10 cellular contexts compared by ENCODE assay signal in genomic region chr11:17298302-17298701, GRCh38. TPM values are rescaled to one million over a fixed set of nuclear protein-coding genes. Genes with fewer than 3 reads are reported as not detected.
DNase-seq lines count a peak whose midpoint lies in the region; ATAC-seq and FAIRE-seq lines count a peak whose summit lies in the region.
"Had no signal": no experiment of that assay in that cellular context is flagged by ENCODE, and none has a peak within 500 bp of the region (broad histone marks: within the 10 kb centered on the region; RNA-seq: fewer than 3 reads in every experiment).

No MANE protein-coding gene starts in this region.

- FAIRE-seq in HTR-8/SVneo (lab: Jason Lieb, UNC) = no peak
- FAIRE-seq: islet of Langerhans had no signal

- peak overlapping the region; percentile 30 for H3K27ac Mint-ChIP-seq in activated naive CD4-positive, alpha-beta T cell treated with anti-CD3 and anti-CD28 coated beads for 36 hours
- no peak overlapping the region for H3K27ac Mint-ChIP-seq in activated CD8-positive, alpha-beta T cell treated with anti-CD3 and anti-CD28 coated beads, Interleukin-2, amount 10 ng/mL, durations not matched to agents 7 days and 5 days
- H3K27ac Mint-ChIP-seq in stimulated activated naive B cell treated with anti-CD40 and anti-IgM and Interleukin-4, amounts not matched to agents 10 μg/mL and 1 μg/mL and 100 μg/mL, for 72 hours = no peak overlapping the region

- H3K9me3 Mint-ChIP-seq in activated naive CD4-positive, alpha-beta T cell treated with anti-CD3 and anti-CD28 coated beads for 36 hours = no peaks in the 10 kb centered on the region
- no peaks in the 10 kb centered on the region for H3K9me3 Mint-ChIP-seq in activated CD8-positive, alpha-beta T cell treated with anti-CD3 and anti-CD28 coated beads, Interleukin-2, amount 10 ng/mL, durations not matched to agents 7 days and 5 days (ENCODE audit: insufficient read depth)
- no peaks in the 10 kb centered on the region for H3K9me3 Mint-ChIP-seq in stimulated activated naive B cell treated with anti-CD40 and anti-IgM and Interleukin-4, amounts not matched to agents 10 μg/mL and 1 μg/mL and 100 μg/mL, for 72 hours

- DNase-seq in activated naive CD4-positive, alpha-beta T cell treated with anti-CD3 and anti-CD28 coated beads for 36 hours = peak; percentile 82
- DNase-seq in activated naive CD4-positive, alpha-beta T cell (lab: John Stamatoyannopoulos, UW) = no peak
- no peak for DNase-seq in activated CD8-positive, alpha-beta T cell treated with anti-CD3 and anti-CD28 coated beads, Interleukin-2, amount 10 ng/mL, durations not matched to agents 7 days and 5 days
- no peak for DNase-seq in stimulated activated naive B cell treated with anti-CD40 and anti-IgM and Interleukin-4, amounts not matched to agents 10 μg/mL and 1 μg/mL and 100 μg/mL, for 72 hours
- DNase-seq in CD1c-positive myeloid dendritic cell (ENCODE audit: extremely low spot score) (no peak), UCSD-AML1 (lab: John Stamatoyannopoulos, UW; ENCODE audit: unreplicated experiment) (no peak), HTR-8/SVneo (ENCODE audit: insufficient read length, low spot score) (no peak)
- DNase-seq: thyroid gland had no signal

- no peak overlapping the region for H3K4me3 Mint-ChIP-seq in activated naive CD4-positive, alpha-beta T cell treated with anti-CD3 and anti-CD28 coated beads for 36 hours
- H3K4me3 Mint-ChIP-seq in activated CD8-positive, alpha-beta T cell treated with anti-CD3 and anti-CD28 coated beads, Interleukin-2, amount 10 ng/mL, durations not matched to agents 7 days and 5 days = no peak overlapping the region
- H3K4me3 Mint-ChIP-seq in stimulated activated naive B cell treated with anti-CD40 and anti-IgM and Interleukin-4, amounts not matched to agents 10 μg/mL and 1 μg/mL and 100 μg/mL, for 72 hours = no peak overlapping the region

- CTCF ChIA-PET in activated naive CD4-positive, alpha-beta T cell treated with anti-CD3 and anti-CD28 coated beads for 36 hours (lab: Charles Lee) = no interaction called here
- CTCF ChIA-PET in activated CD8-positive, alpha-beta T cell treated with anti-CD3 and anti-CD28 coated beads, Interleukin-2, amount 10 ng/mL, durations not matched to agents 7 days and 5 days (lab: Charles Lee) = interaction anchor here (0.9 kb wide), 1 partner anchor 68 kb away, joined by 3 read pairs; no protein-coding TSS in a partner anchor

- peak; percentile 83 for ATAC-seq in HG02885 (IDR thresholded peaks at IDR 0.05; ENCODE audit: poor library complexity, unreplicated experiment)
- ATAC-seq in activated CD8-positive, alpha-beta T cell treated with anti-CD3 and anti-CD28 coated beads, Interleukin-2, amount 10 ng/mL, durations not matched to agents 7 days and 5 days = peak; percentile 44
- ATAC-seq in stimulated activated naive B cell treated with anti-CD40 and anti-IgM and Interleukin-4, amounts not matched to agents 10 μg/mL and 1 μg/mL and 100 μg/mL, for 72 hours (replicated peaks) = peak; percentile 39 to 70

- no peaks in the 10 kb centered on the region for H3K27me3 Mint-ChIP-seq in activated naive CD4-positive, alpha-beta T cell treated with anti-CD3 and anti-CD28 coated beads for 36 hours (ENCODE audit: low read depth)
- no peaks in the 10 kb centered on the region for H3K27me3 Mint-ChIP-seq in activated CD8-positive, alpha-beta T cell treated with anti-CD3 and anti-CD28 coated beads, Interleukin-2, amount 10 ng/mL, durations not matched to agents 7 days and 5 days (ENCODE audit: low read depth)
- no peaks in the 10 kb centered on the region for H3K27me3 Mint-ChIP-seq in stimulated activated naive B cell treated with anti-CD40 and anti-IgM and Interleukin-4, amounts not matched to agents 10 μg/mL and 1 μg/mL and 100 μg/mL, for 72 hours

- H3K36me3 Mint-ChIP-seq in activated naive CD4-positive, alpha-beta T cell treated with anti-CD3 and anti-CD28 coated beads for 36 hours (ENCODE audit: low read depth) = peaks cover 26% of the 10 kb centered on the region
- H3K36me3 Mint-ChIP-seq in activated CD8-positive, alpha-beta T cell treated with anti-CD3 and anti-CD28 coated beads, Interleukin-2, amount 10 ng/mL, durations not matched to agents 7 days and 5 days (ENCODE audit: low read depth) = peaks cover 55% of the 10 kb centered on the region
- peaks cover 0 to 7% of the 10 kb centered on the region in 2 donors for H3K36me3 Mint-ChIP-seq in stimulated activated naive B cell treated with anti-CD40 and anti-IgM and Interleukin-4, amounts not matched to agents 10 μg/mL and 1 μg/mL and 100 μg/mL, for 72 hours

- intact Hi-C loops in activated naive CD4-positive, alpha-beta T cell treated with anti-CD3 and anti-CD28 coated beads for 36 hours (cut with micrococcal nuclease) = loop anchor here (1.0 kb wide), 2 partner anchors 46 to 67 kb away; no protein-coding TSS in a partner anchor

- H3K4me1 Mint-ChIP-seq in activated naive CD4-positive, alpha-beta T cell treated with anti-CD3 and anti-CD28 coated beads for 36 hours (ENCODE audit: low read depth) = peaks cover 41% of the 10 kb centered on the region
- peaks cover 25% of the 10 kb centered on the region for H3K4me1 Mint-ChIP-seq in activated CD8-positive, alpha-beta T cell treated with anti-CD3 and anti-CD28 coated beads, Interleukin-2, amount 10 ng/mL, durations not matched to agents 7 days and 5 days (ENCODE audit: low read depth)
- H3K4me1 Mint-ChIP-seq in stimulated activated naive B cell treated with anti-CD40 and anti-IgM and Interleukin-4, amounts not matched to agents 10 μg/mL and 1 μg/mL and 100 μg/mL, for 72 hours = peaks cover 2 to 11% of the 10 kb centered on the region in 2 donors

- POLR2A ChIA-PET in activated CD8-positive, alpha-beta T cell treated with anti-CD3 and anti-CD28 coated beads, Interleukin-2, amount 10 ng/mL, durations not matched to agents 7 days and 5 days (lab: Charles Lee) = interaction anchor here (1.1 to 1.6 kb wide), 2 partner anchors 21 to 23 kb away, joined by 3 to 5 read pairs; partner anchors contain the start of gene NUCB2

RNA-seq across cellular contexts. Expression of gene NUCB2, which starts 21.8 kb away (rescaled TPM):
- total RNA-seq in activated naive CD4-positive, alpha-beta T cell treated with anti-CD3 and anti-CD28 coated beads for 36 hours = 10 to 100 TPM; 67.7 to 74.0 TPM
- total RNA-seq in activated CD8-positive, alpha-beta T cell treated with anti-CD3 and anti-CD28 coated beads, Interleukin-2, amount 10 ng/mL, durations not matched to agents 7 days and 5 days = 100 to 1,000 TPM; 187 to 210 TPM

RNA-seq across cellular contexts. Expression of gene NCR3LG1, which starts 53.3 kb away (rescaled TPM):
- total RNA-seq in activated naive CD4-positive, alpha-beta T cell treated with anti-CD3 and anti-CD28 coated beads for 36 hours = under 1 TPM; 0.72 TPM
- total RNA-seq in activated CD8-positive, alpha-beta T cell treated with anti-CD3 and anti-CD28 coated beads, Interleukin-2, amount 10 ng/mL, durations not matched to agents 7 days and 5 days = 1 to 10 TPM; 1.5 to 1.9 TPM
